Comparison of ENCODE assay signal across 8 cellular contexts in the genomic region with DNA sequence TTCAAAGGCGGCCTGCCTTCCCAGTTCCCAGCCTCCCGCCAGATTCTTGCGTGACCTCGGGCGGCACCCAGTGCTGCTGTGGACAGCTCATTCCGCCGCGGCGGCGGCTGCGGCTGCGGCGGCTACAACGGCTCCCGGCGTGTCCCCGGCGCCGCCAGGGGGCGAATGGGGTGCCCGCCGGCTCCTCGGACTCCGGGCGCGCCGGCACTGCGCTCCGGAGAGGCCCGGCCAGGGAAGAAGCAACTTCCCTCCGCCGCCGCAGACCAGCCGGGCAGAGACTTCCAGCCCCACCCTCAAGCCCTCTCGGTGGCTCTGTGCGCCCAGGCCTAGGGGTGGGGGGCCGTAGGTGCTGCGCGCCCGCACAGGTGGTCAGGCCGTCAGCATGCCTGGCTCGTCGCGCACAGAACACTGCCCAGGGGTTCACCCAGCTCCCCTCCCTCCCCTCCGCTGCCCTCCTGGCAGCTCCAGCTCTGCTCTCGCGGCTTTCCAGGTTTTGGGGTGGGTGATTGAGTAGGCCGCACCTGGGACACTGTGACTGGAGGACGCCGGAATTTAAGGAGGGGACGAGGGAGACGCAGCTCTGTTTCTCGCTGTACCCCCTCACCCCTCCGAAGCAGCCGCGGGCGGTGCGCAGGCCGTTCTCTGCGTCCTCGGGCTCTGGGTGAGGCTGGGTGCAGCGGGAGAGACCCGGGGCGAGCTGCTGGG. TPM values are rescaled to one million over a fixed set of nuclear protein-coding genes. Genes with fewer than 3 reads are reported as not detected.
DNase-seq lines count a peak whose midpoint lies in the region; ATAC-seq and TF ChIP-seq lines count a peak whose summit lies in the region.

No MANE protein-coding gene starts in this region.

- WGBS in SK-N-SH (ENCODE audit: low lambda C conversion rate), result 43% methylated on average over 33 of the region's 64 CpGs
- WGBS in ovary, 3 donors, result 12 to 29% (median 14%) methylated on average over 28 to 64 of the region's 64 CpGs

- H3K9ac ChIP-seq in SK-N-SH, result no peak overlapping the region

- H3K4me3 ChIP-seq in DOHH2 (ENCODE audit: low read length), result no peak overlapping the region
- peak overlapping the region; percentile 32 to 43 for H3K4me3 ChIP-seq in SK-N-SH (ENCODE audit: low read depth in 2 of 2, low read length in 1 of 2)
- peak overlapping the region; percentile 31 for H3K4me3 ChIP-seq in ovary
- peak overlapping the region; percentile 40 to 55 for H3K4me3 ChIP-seq in tibial artery

- TF ChIP-seq EP300 in SK-N-SH (IDR thresholded peaks at IDR 0.05; ENCODE audit: borderline replicate concordance in 1 of 2, low read depth in 1 of 2, low read length in 1 of 2) (peak in 1 of 2 experiments; percentile 44; a peak in 1 of 4 replicates), ovary (IDR thresholded peaks at IDR 0.05) (no peak)

- intact Hi-C loops in cardiac septum (cut with DNase I) (loop anchor here (2.0 to 5.0 kb wide), 2 partner anchors 39 to 73 kb away; no protein-coding TSS in a partner anchor), ovary (cut with DNase I) (loop anchor here in 2 of 4 donors (5.0 to 10.0 kb wide), 2 partner anchors 74 to 301 kb away; no protein-coding TSS in a partner anchor), tibial artery (cut with DNase I; ENCODE audit: low total_unique reads) (no loop called here)

- H3K4me1 ChIP-seq in DOHH2 (ENCODE audit: control insufficient read depth, low read length) (peaks cover 4% of the 10 kb centered on the region; the same call in 1 of the 2 replicates), SK-N-SH (ENCODE audit: control insufficient read depth in 1 of 2, insufficient read depth in 2 of 2, low read depth in 1 of 2, low read length in 1 of 2) (peaks cover 0 to 8% of the 10 kb centered on the region in 2 experiments; a peak in 1 of 4 replicates), ovary (ENCODE audit: insufficient read depth) (peaks cover 7% of the 10 kb centered on the region), tibial artery (peaks cover 0 to 31% (median 19%) of the 10 kb centered on the region in 4 donors)

- POLR2A ChIA-PET in SK-N-SH (lab: Yijun Ruan, JAX), result interaction anchor here (0.6 to 1.3 kb wide), 2 partner anchors 32 to 378 kb away, joined by 3 to 6 read pairs; a partner anchor contains a TSS

- peak; percentile 58 for ATAC-seq in HG02678 (IDR thresholded peaks at IDR 0.05; ENCODE audit: unreplicated experiment)

- H3K4me2 ChIP-seq in DOHH2 (ENCODE audit: low read length) (peak overlapping the region; percentile 18; the same call in 1 of the 2 replicates), SK-N-SH (peak overlapping the region; percentile 63; the same call in 1 of the 2 replicates)

- H2AFZ ChIP-seq in SK-N-SH (ENCODE audit: low read depth), result no peak overlapping the region

- TF ChIP-seq POLR2A in ovary (IDR thresholded peaks at IDR 0.05), result no peak

- H3K9me2 ChIP-seq in DOHH2 (replicated peaks; ENCODE audit: control insufficient read depth, low read length) (no peaks in the 10 kb centered on the region), SK-N-SH (no peaks in the 10 kb centered on the region)

- peaks cover 19% of the 10 kb centered on the region; the same call in 1 of the 2 replicates for H4K20me1 ChIP-seq in DOHH2 (ENCODE audit: control insufficient read depth, insufficient read depth, low read depth, low read length)
- H4K20me1 ChIP-seq in SK-N-SH (ENCODE audit: insufficient read depth), result peaks cover 24% of the 10 kb centered on the region

- H3K36me3 ChIP-seq in DOHH2 (ENCODE audit: control insufficient read depth, low read length) (no peaks in the 10 kb centered on the region), SK-N-SH (replicated peaks in 1 of 2; ENCODE audit: control insufficient read depth in 1 of 2, insufficient read depth in 2 of 2, low read length in 1 of 2) (no peaks in the 10 kb centered on the region), ovary (no peaks in the 10 kb centered on the region), tibial artery (no peaks in the 10 kb centered on the region)

- DNase-seq in SK-N-SH, result peak; percentile 90
- DNase-seq in activated naive CD8-positive, alpha-beta T cell treated with anti-CD3 and anti-CD28 coated beads, Interleukin-2, amount 50 U/mL, for 16 hours (ENCODE audit: low read depth, low spot score), result peak; percentile 9
- peak; percentile 84 for DNase-seq in cardiac septum (ENCODE audit: low spot score)
- DNase-seq in ovary, result peak; percentile 68 to 88 (median 77)
- peak; percentile 63 to 79 for DNase-seq in tibial artery
- no peak for DNase-seq in NCI-H1694 treated with DMSO at 0.1 percent for 48 hours (lab: John Stamatoyannopoulos, UW)

- peak; percentile 32; the same call in 1 of the 2 replicates for TF ChIP-seq RAD21 in SK-N-SH (IDR thresholded peaks at IDR 0.05; ENCODE audit: low read length)

- peaks cover 28% of the 10 kb centered on the region for H3K27me3 ChIP-seq in DOHH2 (ENCODE audit: control insufficient read depth, low read length)
- H3K27me3 ChIP-seq in SK-N-SH (ENCODE audit: insufficient read depth), result no peaks in the 10 kb centered on the region
- H3K27me3 ChIP-seq in ovary, result no peaks in the 10 kb centered on the region
- no peaks in the 10 kb centered on the region for H3K27me3 ChIP-seq in tibial artery

- H3K79me2 ChIP-seq in DOHH2 (ENCODE audit: control insufficient read depth, low read length), result no peaks in the 10 kb centered on the region
- H3K79me2 ChIP-seq in SK-N-SH (ENCODE audit: insufficient read depth), result no peaks in the 10 kb centered on the region

- H3K9me3 ChIP-seq in DOHH2 (ENCODE audit: control insufficient read depth, insufficient read depth, low read length) (no peaks in the 10 kb centered on the region), SK-N-SH (no peaks in the 10 kb centered on the region), ovary (no peaks in the 10 kb centered on the region), tibial artery (no peaks in the 10 kb centered on the region)

- TF ChIP-seq CTCF in DOHH2 (IDR thresholded peaks at IDR 0.05; ENCODE audit: low read depth, low read length, poor library complexity, severe bottlenecking), result peak; percentile 39
- peak; percentile 67 for TF ChIP-seq CTCF in SK-N-SH (IDR thresholded peaks at IDR 0.05)
- TF ChIP-seq CTCF in ovary (IDR thresholded peaks at IDR 0.05), result peak; percentile 67 to 74 (median 73)
- peak; percentile 80 to 83 for TF ChIP-seq CTCF in tibial artery (IDR thresholded peaks at IDR 0.05)

- H3K27ac ChIP-seq in DOHH2 (ENCODE audit: low read depth, low read length) (no peak overlapping the region), SK-N-SH (ENCODE audit: low read depth in 2 of 2, low read length in 1 of 2) (no peak overlapping the region), ovary (no peak overlapping the region), tibial artery (no peak overlapping the region)

- CTCF ChIA-PET in SK-N-SH (lab: Yijun Ruan, JAX), result interaction anchor here (0.6 to 8.0 kb wide), 28 partner anchors 8 to 554 kb away, joined by 3 to 166 read pairs (median 4); a partner anchor contains a TSS

- H3F3A ChIP-seq in DOHH2 (ENCODE audit: control insufficient read depth, insufficient read depth) (no peaks in the 10 kb centered on the region), SK-N-SH (replicated peaks; ENCODE audit: insufficient read depth) (peaks cover 7% of the 10 kb centered on the region)

TF ChIP-seq in SK-N-SH, 30 proteins besides CTCF, POLR2A, EP300 and RAD21:
- TF ChIP-seq, protein P1, sequence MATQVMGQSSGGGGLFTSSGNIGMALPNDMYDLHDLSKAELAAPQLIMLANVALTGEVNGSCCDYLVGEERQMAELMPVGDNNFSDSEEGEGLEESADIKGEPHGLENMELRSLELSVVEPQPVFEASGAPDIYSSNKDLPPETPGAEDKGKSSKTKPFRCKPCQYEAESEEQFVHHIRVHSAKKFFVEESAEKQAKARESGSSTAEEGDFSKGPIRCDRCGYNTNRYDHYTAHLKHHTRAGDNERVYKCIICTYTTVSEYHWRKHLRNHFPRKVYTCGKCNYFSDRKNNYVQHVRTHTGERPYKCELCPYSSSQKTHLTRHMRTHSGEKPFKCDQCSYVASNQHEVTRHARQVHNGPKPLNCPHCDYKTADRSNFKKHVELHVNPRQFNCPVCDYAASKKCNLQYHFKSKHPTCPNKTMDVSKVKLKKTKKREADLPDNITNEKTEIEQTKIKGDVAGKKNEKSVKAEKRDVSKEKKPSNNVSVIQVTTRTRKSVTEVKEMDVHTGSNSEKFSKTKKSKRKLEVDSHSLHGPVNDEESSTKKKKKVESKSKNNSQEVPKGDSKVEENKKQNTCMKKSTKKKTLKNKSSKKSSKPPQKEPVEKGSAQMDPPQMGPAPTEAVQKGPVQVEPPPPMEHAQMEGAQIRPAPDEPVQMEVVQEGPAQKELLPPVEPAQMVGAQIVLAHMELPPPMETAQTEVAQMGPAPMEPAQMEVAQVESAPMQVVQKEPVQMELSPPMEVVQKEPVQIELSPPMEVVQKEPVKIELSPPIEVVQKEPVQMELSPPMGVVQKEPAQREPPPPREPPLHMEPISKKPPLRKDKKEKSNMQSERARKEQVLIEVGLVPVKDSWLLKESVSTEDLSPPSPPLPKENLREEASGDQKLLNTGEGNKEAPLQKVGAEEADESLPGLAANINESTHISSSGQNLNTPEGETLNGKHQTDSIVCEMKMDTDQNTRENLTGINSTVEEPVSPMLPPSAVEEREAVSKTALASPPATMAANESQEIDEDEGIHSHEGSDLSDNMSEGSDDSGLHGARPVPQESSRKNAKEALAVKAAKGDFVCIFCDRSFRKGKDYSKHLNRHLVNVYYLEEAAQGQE (IDR thresholded peaks at IDR 0.05; ENCODE audit: low read depth, low read length), result peak; percentile 93
- TF ChIP-seq ELF1 (IDR thresholded peaks at IDR 0.05) (no peak), NRF1 (IDR thresholded peaks at IDR 0.05; ENCODE audit: low read depth, low read length) (no peak), SMC3 (IDR thresholded peaks at IDR 0.05; ENCODE audit: low read depth, low read length) (peak; percentile 40)

RNA-seq across cellular contexts. Expression of a gene that starts 20.2 kb away (rescaled TPM):
- 0.72 and 0.99 TPM in 2 replicates for polyA plus RNA-seq in SK-N-SH (2012; rRNA removed)
- polyA plus RNA-seq in SK-N-SH (2012; cell fraction: cytosol; rRNA removed), result 0.98 and 1.1 TPM in 2 replicates
- 1.8 and 3.3 TPM in 2 replicates for polyA plus RNA-seq in SK-N-SH (2012; cell fraction: nucleus; rRNA removed)
- total RNA-seq in cardiac septum, result 15.9 TPM
- total RNA-seq in ovary, result 10 to 100 TPM in 6 of 7 donors, 1 to 10 TPM in 1; 8.6 to 17.3 (median 15.5) TPM
- 1 to 10 TPM; 6.8 to 8.8 TPM for polyA plus RNA-seq in ovary

RNA-seq across cellular contexts. Expression of a gene that starts 29.0 kb away (rescaled TPM):
- polyA plus RNA-seq in SK-N-SH (2012; rRNA removed) (27.1 and 29.3 TPM in 2 replicates), ovary (10 to 100 TPM; 34.1 to 35.4 TPM)
- 22.0 and 22.6 TPM in 2 replicates for polyA plus RNA-seq in SK-N-SH (2012; cell fraction: cytosol; rRNA removed)
- polyA plus RNA-seq in SK-N-SH (2012; cell fraction: nucleus; rRNA removed), result 9.9 and 20.2 TPM in 2 replicates
- total RNA-seq in cardiac septum (111 TPM), ovary (100 to 1,000 TPM in 1 of 7 donors, 10 to 100 TPM in 6; 24.6 to 143 (median 40.6) TPM)

RNA-seq across cellular contexts. Expression of a gene that starts 32.1 kb away (rescaled TPM):
- polyA plus RNA-seq in SK-N-SH (2012; rRNA removed) (2.4 and 2.9 TPM in 2 replicates), ovary (10 to 100 TPM in 1 of 2 donors, 1 to 10 TPM in 1; 6.3 to 11.0 TPM)
- polyA plus RNA-seq in SK-N-SH (2012; cell fraction: cytosol; rRNA removed), result 2.0 and 2.2 TPM in 2 replicates
- 2.8 and 2.9 TPM in 2 replicates for polyA plus RNA-seq in SK-N-SH (2012; cell fraction: nucleus; rRNA removed)
- total RNA-seq in cardiac septum (30.7 TPM), ovary (10 to 100 TPM; 19.5 to 35.5 (median 29.8) TPM)
